Comparison of ENCODE assay signal across 9 cellular contexts in genomic region chr6:105993769-105994521, GRCh38.
DNase-seq lines count a peak whose midpoint lies in the region; ATAC-seq and TF ChIP-seq lines count a peak whose summit lies in the region.
"Had no signal": no experiment of that assay in that cellular context is flagged by ENCODE, and none has a peak within 500 bp of the region (broad histone marks: within the 10 kb centered on the region; RNA-seq: fewer than 3 reads in every experiment).

No MANE protein-coding gene starts in this region.

- H3K4me3 ChIP-seq in WI38 (ENCODE audit: low read depth, low read length): peak overlapping the region; percentile 80
- H3K4me3 ChIP-seq in coronary artery: peak overlapping the region; percentile 78
- peak overlapping the region; percentile 64 to 94 (median 81) for H3K4me3 ChIP-seq in subcutaneous abdominal adipose tissue (ENCODE audit: low read depth in 1 of 5, low read length in 5 of 5)

- peaks cover 2 to 38% (median 29%) of the 10 kb centered on the region in 5 donors for H3K4me1 ChIP-seq in subcutaneous abdominal adipose tissue (ENCODE audit: control insufficient read depth in 5 of 5, insufficient read depth in 5 of 5, low read length in 5 of 5)

- peaks cover 16% of the 10 kb centered on the region for H3K4me1 Mint-ChIP-seq in memory B cell

- peak overlapping the region in 1 of 2 donors; percentile 80 for H3K27ac ChIP-seq in coronary artery
- H3K27ac ChIP-seq in subcutaneous abdominal adipose tissue (ENCODE audit: low read depth, low read length): peak overlapping the region; percentile 83
- H3K27ac ChIP-seq: C4-2B had no signal

- H3K9ac ChIP-seq in subcutaneous abdominal adipose tissue (ENCODE audit: low read length in 5 of 5): peak overlapping the region in 4 of 5 donors; percentile 53 to 76 (median 73)

- H3K36me3 Mint-ChIP-seq in memory B cell: peaks cover 1% of the 10 kb centered on the region

- no peaks in the 10 kb centered on the region for H3K9me3 ChIP-seq in subcutaneous abdominal adipose tissue (ENCODE audit: control insufficient read depth in 5 of 5, low read length in 5 of 5)

- peaks cover 6% of the 10 kb centered on the region for H3K27me3 Mint-ChIP-seq in memory B cell

- H3K9me3 Mint-ChIP-seq in memory B cell: peaks cover 2% of the 10 kb centered on the region

- peaks cover 0 to 13% (median 4%) of the 10 kb centered on the region in 5 donors for H3K27me3 ChIP-seq in subcutaneous abdominal adipose tissue (ENCODE audit: control insufficient read depth in 5 of 5, insufficient read depth in 4 of 5, low read length in 5 of 5)

- H3K27ac Mint-ChIP-seq in memory B cell: peak overlapping the region; percentile 76

- no peaks in the 10 kb centered on the region for H3K36me3 ChIP-seq in subcutaneous abdominal adipose tissue (ENCODE audit: control insufficient read depth in 5 of 5, insufficient read depth in 5 of 5, low read length in 5 of 5)

- DNase-seq in SKM-1 treated with dmso at 0.1 percent for 144 hours (lab: John Stamatoyannopoulos, UW; ENCODE audit: unreplicated experiment) (peak; percentile 49), SKM-1 (lab: John Stamatoyannopoulos, UW; ENCODE audit: unreplicated experiment) (no peak), coronary artery (ENCODE audit: low spot score) (no peak), memory B cell (ENCODE audit: low spot score in 2 of 2) (peak; percentile 38 to 41), islet precursor cell (no peak), UCSD-AML1 (lab: John Stamatoyannopoulos, UW; ENCODE audit: unreplicated experiment) (no peak)

- ATAC-seq in memory B cell (ENCODE audit: low read depth): peak; percentile 25

- TF ChIP-seq CTCF in WI38 (IDR thresholded peaks at IDR 0.05; ENCODE audit: low read depth, low read length) (no peak), coronary artery (IDR thresholded peaks at IDR 0.05) (no peak)

- H3K4me3 Mint-ChIP-seq in memory B cell: peak overlapping the region; percentile 94

Comparison
In these comparisons a context has a peak if more than half of its experiments do, and no peak if none do; other contexts are left out.
1. DNase-seq: peak in SKM-1 treated with dmso at 0.1 percent for 144 hours (single experiment) and memory B cell (2 of 2); none in SKM-1 (single experiment), coronary artery (single experiment), islet precursor cell (single experiment) and UCSD-AML1 (single experiment).
2. Peak in every context shown above with its lines, with median percentiles within 50 percentile points of each other: H3K4me3 ChIP-seq.